In the genomic region with DNA sequence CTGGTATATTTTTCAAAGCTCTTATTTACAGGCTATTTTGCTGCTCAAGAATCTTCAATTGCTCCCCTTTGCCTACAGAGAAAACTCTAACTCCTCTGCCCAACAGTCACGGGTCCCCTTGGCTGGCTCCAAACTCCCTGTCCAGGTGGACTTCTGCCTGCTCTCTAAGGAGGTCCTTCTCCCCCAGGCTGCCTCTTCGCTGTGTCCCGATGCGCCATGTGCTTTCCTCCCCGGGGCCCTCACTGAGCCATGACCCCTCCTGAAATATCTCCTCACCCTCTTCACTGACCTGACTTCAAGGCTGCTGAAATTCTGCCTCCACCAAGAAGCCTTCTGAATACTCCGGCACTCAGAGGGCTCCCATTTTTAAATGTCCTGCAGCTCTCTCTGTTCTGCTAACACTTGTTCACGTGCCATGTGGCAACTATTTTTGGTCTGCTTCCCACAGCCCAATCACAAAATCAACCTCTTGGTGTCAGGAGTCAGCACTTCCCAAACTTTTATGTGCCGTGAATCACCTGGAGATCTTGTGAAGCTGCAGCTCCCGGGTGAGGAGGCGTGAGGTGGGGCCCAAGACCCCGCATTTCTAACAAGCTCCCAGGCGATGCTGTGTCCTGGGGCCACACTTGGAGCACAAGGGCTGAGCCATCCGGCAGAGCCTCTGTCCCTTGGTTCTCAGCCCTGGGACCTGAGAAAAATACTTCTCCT, we compare ENCODE assay signal across 10 cellular contexts.
"Had no signal": no experiment of that assay in that cellular context is flagged by ENCODE, and none has a peak within 500 bp of the region (broad histone marks: within the 10 kb centered on the region; RNA-seq: fewer than 3 reads in every experiment).

No MANE protein-coding gene starts in this region.

- H3K4me3 Mint-ChIP-seq: activated naive CD8-positive, alpha-beta T cell treated with anti-CD3 and anti-CD28 coated beads, Interleukin-2, amount 10 ng/mL, durations not matched to agents 7 days and 5 days; activated T-helper 1 cell treated with anti-CD3 and anti-CD28 coated beads, Interleukin-12 subunit alpha, Interleukin-12 subunit beta, Interleukin-2, Interleukin-4 antibody, amounts not matched to agents 30 ng/mL and 10 ng/mL and 1 ng/mL, durations not matched to agents 14 hours and 24 hours and 36 hours; immature natural killer cell; naive thymus-derived CD8-positive, alpha-beta T cell had no signal

- H3K4me1 Mint-ChIP-seq: immature natural killer cell; naive thymus-derived CD8-positive, alpha-beta T cell had no signal

- H3K36me3 Mint-ChIP-seq: activated naive CD8-positive, alpha-beta T cell treated with anti-CD3 and anti-CD28 coated beads, Interleukin-2, amount 10 ng/mL, durations not matched to agents 7 days and 5 days; immature natural killer cell; naive thymus-derived CD8-positive, alpha-beta T cell had no signal

- H2AFZ ChIP-seq: parathyroid adenoma had no signal

- H3K79me2 ChIP-seq: parathyroid adenoma had no signal

- H3K9me3 ChIP-seq: esophagus squamous epithelium, upper lobe of left lung had no signal

- H3K4me1 ChIP-seq: esophagus squamous epithelium, parathyroid adenoma, upper lobe of left lung had no signal

- H3K9ac ChIP-seq: parathyroid adenoma had no signal

- H3K27ac Mint-ChIP-seq: activated naive CD8-positive, alpha-beta T cell treated with anti-CD3 and anti-CD28 coated beads, Interleukin-2, amount 10 ng/mL, durations not matched to agents 7 days and 5 days; activated T-helper 1 cell treated with anti-CD3 and anti-CD28 coated beads, Interleukin-12 subunit alpha, Interleukin-12 subunit beta, Interleukin-2, Interleukin-4 antibody, amounts not matched to agents 30 ng/mL and 10 ng/mL and 1 ng/mL, durations not matched to agents 14 hours and 24 hours and 36 hours; immature natural killer cell had no signal

- H3K27me3 ChIP-seq: upper lobe of left lung had no signal

- ATAC-seq: naive thymus-derived CD8-positive, alpha-beta T cell had no signal

- H3K36me3 ChIP-seq: esophagus squamous epithelium, upper lobe of left lung, WERI-Rb-1 had no signal

- DNase-seq: esophagus squamous epithelium, SIG-M5 had no signal

- H3K9me3 Mint-ChIP-seq: activated naive CD8-positive, alpha-beta T cell treated with anti-CD3 and anti-CD28 coated beads, Interleukin-2, amount 10 ng/mL, durations not matched to agents 7 days and 5 days; activated T-helper 1 cell treated with anti-CD3 and anti-CD28 coated beads, Interleukin-12 subunit alpha, Interleukin-12 subunit beta, Interleukin-2, Interleukin-4 antibody, amounts not matched to agents 30 ng/mL and 10 ng/mL and 1 ng/mL, durations not matched to agents 14 hours and 24 hours and 36 hours; immature natural killer cell; naive thymus-derived CD8-positive, alpha-beta T cell had no signal

- H3K27ac ChIP-seq: esophagus squamous epithelium, parathyroid adenoma, skin epidermis, upper lobe of left lung, WERI-Rb-1 had no signal

- H3K4me3 ChIP-seq: esophagus squamous epithelium, skin epidermis, upper lobe of left lung had no signal
